1 cellular context compared by ENCODE assay signal in the genomic region with DNA sequence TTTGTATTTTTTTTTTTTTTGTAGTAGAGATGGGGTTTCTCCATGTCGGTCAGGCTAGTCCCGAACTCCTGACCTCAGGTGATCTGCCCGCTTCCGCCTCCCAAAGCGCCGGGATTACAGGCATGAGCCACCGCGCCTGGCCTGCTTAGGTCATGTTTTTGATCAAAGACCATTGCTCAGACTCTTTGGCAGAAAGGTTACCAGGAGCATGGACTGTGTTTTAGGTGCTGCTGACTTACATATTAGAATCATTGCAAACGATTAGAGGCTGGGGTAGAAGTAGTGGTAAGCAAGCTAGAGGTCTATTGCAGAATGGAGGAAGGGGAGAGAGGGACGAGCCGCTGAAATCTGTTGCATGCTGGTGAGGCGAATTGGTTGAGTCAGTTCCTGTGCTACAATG.
TF ChIP-seq lines count a peak whose summit lies in the region.

No MANE protein-coding gene starts in this region.

TF ChIP-seq in WTC11, 78 proteins besides CTCF, POLR2A, EP300 and RAD21 (continued from another document):
- TF ChIP-seq ZNF423 (CRISPR knock-in tag; IDR thresholded peaks at IDR 0.05) = no peak
- no peak for TF ChIP-seq CREM (CRISPR knock-in tag; IDR thresholded peaks at IDR 0.05)
- no peak for TF ChIP-seq ZNF263 (CRISPR knock-in tag; IDR thresholded peaks at IDR 0.05; ENCODE audit: low read depth)
- TF ChIP-seq OVOL2 (CRISPR knock-in tag; IDR thresholded peaks at IDR 0.05; ENCODE audit: borderline replicate concordance) = no peak
